1 cellular context compared by ENCODE assay signal in genomic region chr20:34706022-34706875, GRCh38.
TF ChIP-seq lines count a peak whose summit lies in the region.

No MANE protein-coding gene starts in this region.

TF ChIP-seq in HepG2, 621 proteins besides CTCF, POLR2A, EP300 and RAD21 (continued from another document and continues in another):
- TF ChIP-seq FUBP1 (CRISPR knock-in tag; IDR thresholded peaks at IDR 0.05; ENCODE audit: borderline replicate concordance): peak; percentile 10; the same call in 1 of the 2 replicates
- no peak for TF ChIP-seq MYC (CRISPR knock-in tag; IDR thresholded peaks at IDR 0.05; ENCODE audit: borderline replicate concordance)
- TF ChIP-seq ZNF354B (CRISPR knock-in tag; IDR thresholded peaks at IDR 0.05): 0 out of 2 replicates have a peak, but pooled peaks have one; percentile 1
- TF ChIP-seq CSRNP2 (CRISPR knock-in tag; conservative IDR thresholded peaks at IDR 0.05; ENCODE audit: low read depth): no peak
- TF ChIP-seq SIX4 (CRISPR knock-in tag; IDR thresholded peaks at IDR 0.05): no peak
- 0 out of 2 replicates have a peak, but pooled peaks have one; percentile 74 for TF ChIP-seq GLMP (CRISPR knock-in tag; IDR thresholded peaks at IDR 0.05; ENCODE audit: borderline replicate concordance)
- 0 out of 2 replicates have a peak, but pooled peaks have one; percentile 18 for TF ChIP-seq ZSCAN25 (CRISPR knock-in tag; IDR thresholded peaks at IDR 0.05)
- TF ChIP-seq HNRNPUL1 (IDR thresholded peaks at IDR 0.05; ENCODE audit: low read depth, low read length): no peak
- TF ChIP-seq ZNF788 (CRISPR knock-in tag; IDR thresholded peaks at IDR 0.05; ENCODE audit: borderline replicate concordance): no peak; the same call in 1 of the 2 replicates
- 0 out of 2 replicates have a peak, but pooled peaks have one; percentile 14 for TF ChIP-seq CHD2 (IDR thresholded peaks at IDR 0.05; ENCODE audit: low read depth, low read length)
- TF ChIP-seq ZNF556 (CRISPR knock-in tag; IDR thresholded peaks at IDR 0.05; ENCODE audit: borderline replicate concordance): no peak
- no peak for TF ChIP-seq NCOA2 (CRISPR knock-in tag; IDR thresholded peaks at IDR 0.05)
- TF ChIP-seq SOX5 (CRISPR knock-in tag; IDR thresholded peaks at IDR 0.05; ENCODE audit: borderline replicate concordance): peak; percentile 37; the same call in 1 of the 2 replicates
- TF ChIP-seq THYN1 (CRISPR knock-in tag; IDR thresholded peaks at IDR 0.05; ENCODE audit: borderline replicate concordance, low read depth): no peak
- TF ChIP-seq TFAP4 (IDR thresholded peaks at IDR 0.05; ENCODE audit: borderline replicate concordance, low read depth): no peak
- TF ChIP-seq ZFP36L1 (CRISPR knock-in tag; IDR thresholded peaks at IDR 0.05): no peak
- no peak for TF ChIP-seq TFDP1 (CRISPR knock-in tag; IDR thresholded peaks at IDR 0.05; ENCODE audit: borderline replicate concordance)
- no peak; the same call in 1 of the 2 replicates for TF ChIP-seq ZNF652 (CRISPR knock-in tag; IDR thresholded peaks at IDR 0.05; ENCODE audit: borderline replicate concordance, low read depth)
- no peak for TF ChIP-seq ZNF609 (CRISPR knock-in tag; IDR thresholded peaks at IDR 0.05; ENCODE audit: borderline replicate concordance)
- no peak for TF ChIP-seq LCORL (IDR thresholded peaks at IDR 0.05)
- 0 out of 2 replicates have a peak, but pooled peaks have one; percentile 33 for TF ChIP-seq LCORL (CRISPR knock-in tag; IDR thresholded peaks at IDR 0.05)
- no peak for TF ChIP-seq ZNF143 (CRISPR knock-in tag; IDR thresholded peaks at IDR 0.05)
- 0 out of 2 replicates have a peak, but pooled peaks have one; percentile 18 for TF ChIP-seq THAP7 (CRISPR knock-in tag; IDR thresholded peaks at IDR 0.05)
- no peak for TF ChIP-seq ZFP62 (CRISPR knock-in tag; IDR thresholded peaks at IDR 0.05)
- no peak for TF ChIP-seq MTA1 (CRISPR knock-in tag; IDR thresholded peaks at IDR 0.05; ENCODE audit: borderline replicate concordance)
- no peak for TF ChIP-seq FOXA1 (IDR thresholded peaks at IDR 0.05)
- no peak for TF ChIP-seq FOXA1 (CRISPR knock-in tag; IDR thresholded peaks at IDR 0.05)
- TF ChIP-seq ZNF75D (CRISPR knock-in tag; IDR thresholded peaks at IDR 0.05; ENCODE audit: borderline replicate concordance): no peak
- no peak for TF ChIP-seq REPIN1 (CRISPR knock-in tag; IDR thresholded peaks at IDR 0.05; ENCODE audit: borderline replicate concordance, low read depth)
- TF ChIP-seq SOX13 (IDR thresholded peaks at IDR 0.05): 0 out of 2 replicates have a peak, but pooled peaks have one; percentile 31
- TF ChIP-seq SOX13 (CRISPR knock-in tag; conservative IDR thresholded peaks at IDR 0.05 in 1 of 2, IDR thresholded peaks at IDR 0.05 in 1 of 2): peak in 1 of 2 experiments; percentile 76; a peak in 2 of 4 replicates
- no peak for TF ChIP-seq PAX8 (CRISPR knock-in tag; IDR thresholded peaks at IDR 0.05; ENCODE audit: borderline replicate concordance)
- TF ChIP-seq CBX1 (IDR thresholded peaks at IDR 0.05; ENCODE audit: low read depth): no peak
- no peak for TF ChIP-seq PLSCR1 (CRISPR knock-in tag; IDR thresholded peaks at IDR 0.05; ENCODE audit: borderline replicate concordance)
- TF ChIP-seq ZNF841 (CRISPR knock-in tag; IDR thresholded peaks at IDR 0.05; ENCODE audit: borderline replicate concordance): no peak
- TF ChIP-seq FOXP1 (IDR thresholded peaks at IDR 0.05): no peak
- peak; percentile 11; the same call in 1 of the 2 replicates for TF ChIP-seq FOXP1 (CRISPR knock-in tag; IDR thresholded peaks at IDR 0.05)
- TF ChIP-seq JARID2 (CRISPR knock-in tag; IDR thresholded peaks at IDR 0.05; ENCODE audit: insufficient replicate concordance): no peak
- no peak for TF ChIP-seq ATF7 (IDR thresholded peaks at IDR 0.05)
- no peak for TF ChIP-seq ATF7 (CRISPR knock-in tag; IDR thresholded peaks at IDR 0.05)
- no peak for TF ChIP-seq HDAC6 (IDR thresholded peaks at IDR 0.05; ENCODE audit: low read depth, low read length)
- peak; percentile 77; the same call in 1 of the 2 replicates for TF ChIP-seq DMTF1 (CRISPR knock-in tag; IDR thresholded peaks at IDR 0.05)
- no peak for TF ChIP-seq ZBTB7B (CRISPR knock-in tag; IDR thresholded peaks at IDR 0.05)
- no peak for TF ChIP-seq RBM22 (optimal IDR thresholded peaks at IDR 0.05; ENCODE audit: low read length)
- no peak for TF ChIP-seq TEAD2 (CRISPR knock-in tag; IDR thresholded peaks at IDR 0.05)
- peak; percentile 25; the same call in 1 of the 2 replicates for TF ChIP-seq PHF20 (CRISPR knock-in tag; IDR thresholded peaks at IDR 0.05)
- TF ChIP-seq ZNF430 (CRISPR knock-in tag; IDR thresholded peaks at IDR 0.05): no peak
- TF ChIP-seq KLF6 (CRISPR knock-in tag; IDR thresholded peaks at IDR 0.05): no peak
- TF ChIP-seq KDM6A (CRISPR knock-in tag; IDR thresholded peaks at IDR 0.05; ENCODE audit: low read depth): no peak
- TF ChIP-seq GFI1 (CRISPR knock-in tag; IDR thresholded peaks at IDR 0.05; ENCODE audit: borderline replicate concordance): 0 out of 2 replicates have a peak, but pooled peaks have one; percentile 19
- TF ChIP-seq NR0B2 (CRISPR knock-in tag; IDR thresholded peaks at IDR 0.05): no peak
- TF ChIP-seq ZFP41 (CRISPR knock-in tag; IDR thresholded peaks at IDR 0.05; ENCODE audit: borderline replicate concordance): no peak; the same call in 1 of the 2 replicates
- TF ChIP-seq ZNF496 (CRISPR knock-in tag; IDR thresholded peaks at IDR 0.05; ENCODE audit: insufficient replicate concordance): no peak
- TF ChIP-seq ETV5 (CRISPR knock-in tag; IDR thresholded peaks at IDR 0.05; ENCODE audit: borderline replicate concordance): no peak
- no peak; the same call in 1 of the 2 replicates for TF ChIP-seq FLYWCH1 (CRISPR knock-in tag; IDR thresholded peaks at IDR 0.05)
- no peak for TF ChIP-seq HDAC2 (CRISPR knock-in tag; IDR thresholded peaks at IDR 0.05)
